ENCODE assay signal across 12 cellular contexts in genomic region chr1:44409019-44409602, GRCh38. TPM values are rescaled to one million over a fixed set of nuclear protein-coding genes. Genes with fewer than 3 reads are reported as not detected.
DNase-seq lines count a peak whose midpoint lies in the region; ATAC-seq and TF ChIP-seq lines count a peak whose summit lies in the region.
"Had no signal": no experiment of that assay in that cellular context is flagged by ENCODE, and none has a peak within 500 bp of the region (broad histone marks: within the 10 kb centered on the region; RNA-seq: fewer than 3 reads in every experiment).

No MANE protein-coding gene starts in this region.

- TF ChIP-seq CTCF in glutamatergic neuron (IDR thresholded peaks at IDR 0.05; ENCODE audit: partially characterized antibody, unreplicated experiment) (no peak), psoas muscle (IDR thresholded peaks at IDR 0.05) (no peak)

- ATAC-seq in T-helper 17 cell (no peak), psoas muscle (no peak), HG02981 (IDR thresholded peaks at IDR 0.05; ENCODE audit: unreplicated experiment) (no peak)

- peak overlapping the region; percentile 41 for H3K4me3 ChIP-seq in psoas muscle
- H3K4me3 ChIP-seq: prostate gland had no signal

- peaks cover 25% of the 10 kb centered on the region for H3K4me1 ChIP-seq in psoas muscle

- H3K27ac Mint-ChIP-seq in T-helper 2 cell treated with Interferon-gamma antibody and Interleukin-4, amounts not matched to agents 5 μg/mL and 100 μg/mL, for 36 hours: peak overlapping the region; percentile 15
- H3K27ac Mint-ChIP-seq in T-helper 17 cell: no peak overlapping the region
- H3K27ac Mint-ChIP-seq in glutamatergic neuron (ENCODE audit: unreplicated experiment): peak overlapping the region; percentile 88

- intact Hi-C loops in psoas muscle (cut with DNase I): loop anchor here in 1 of 2 donors (5.0 kb wide), 1 partner anchor 88 kb away; no protein-coding TSS in a partner anchor

- DNase-seq in T-helper 2 cell treated with Interferon-gamma antibody and Interleukin-4, amounts not matched to agents 5 μg/mL and 100 μg/mL, for 36 hours (ENCODE audit: low spot score): no peak
- no peak for DNase-seq in T-helper 2 cell
- no peak for DNase-seq in T-helper 17 cell
- no peak for DNase-seq in glutamatergic neuron
- no peak for DNase-seq in psoas muscle
- DNase-seq in ecto neural progenitor cell (ENCODE audit: low spot score): no peak
- DNase-seq in NCI-H524 treated with DMSO at 0.1 percent for 48 hours (lab: John Stamatoyannopoulos, UW): no peak
- DNase-seq: ACHN; central memory CD4-positive, alpha-beta T cell; NCI-H1694 had no signal

- H3K36me3 ChIP-seq in psoas muscle (ENCODE audit: insufficient read depth in 1 of 2, low read depth in 1 of 2): no peaks in the 10 kb centered on the region
- H3K36me3 ChIP-seq: prostate gland had no signal

- WGBS in psoas muscle, 3 donors: 14 to 17% (median 17%) methylated on average over 20 of the region's 20 CpGs

- no peaks in the 10 kb centered on the region for H3K36me3 Mint-ChIP-seq in T-helper 2 cell treated with Interferon-gamma antibody and Interleukin-4, amounts not matched to agents 5 μg/mL and 100 μg/mL, for 36 hours (ENCODE audit: low read depth)
- H3K36me3 Mint-ChIP-seq in T-helper 17 cell (ENCODE audit: low read depth) (peaks cover 5% of the 10 kb centered on the region), glutamatergic neuron (ENCODE audit: unreplicated experiment) (no peaks in the 10 kb centered on the region)

- peaks cover 0 to 100% (median 49%) of the 10 kb centered on the region in 3 donors for H3K27me3 ChIP-seq in psoas muscle (ENCODE audit: insufficient read depth in 3 of 3, low read length in 2 of 3)

- H3K4me3 Mint-ChIP-seq in T-helper 2 cell treated with Interferon-gamma antibody and Interleukin-4, amounts not matched to agents 5 μg/mL and 100 μg/mL, for 36 hours: peak overlapping the region; percentile 23
- peak overlapping the region; percentile 62 for H3K4me3 Mint-ChIP-seq in T-helper 17 cell
- H3K4me3 Mint-ChIP-seq in glutamatergic neuron (ENCODE audit: unreplicated experiment): no peak overlapping the region

- H3K9me3 ChIP-seq in T-helper 17 cell (ENCODE audit: control insufficient read depth, low read length, poor library complexity, severe bottlenecking) (no peaks in the 10 kb centered on the region), psoas muscle (no peaks in the 10 kb centered on the region)
- H3K9me3 ChIP-seq: prostate gland had no signal

- no peak overlapping the region for H3K27ac ChIP-seq in psoas muscle
- H3K27ac ChIP-seq: prostate gland had no signal

- H3K27me3 Mint-ChIP-seq in T-helper 2 cell treated with Interferon-gamma antibody and Interleukin-4, amounts not matched to agents 5 μg/mL and 100 μg/mL, for 36 hours (ENCODE audit: low read depth): peaks cover 29% of the 10 kb centered on the region
- H3K27me3 Mint-ChIP-seq in T-helper 17 cell (peaks cover 14% of the 10 kb centered on the region), glutamatergic neuron (ENCODE audit: unreplicated experiment) (peaks cover 24% of the 10 kb centered on the region)

- H3K9me3 Mint-ChIP-seq in T-helper 2 cell treated with Interferon-gamma antibody and Interleukin-4, amounts not matched to agents 5 μg/mL and 100 μg/mL, for 36 hours: no peaks in the 10 kb centered on the region
- H3K9me3 Mint-ChIP-seq in glutamatergic neuron (ENCODE audit: unreplicated experiment): peaks cover 21% of the 10 kb centered on the region

- peaks cover 20% of the 10 kb centered on the region for H3K4me1 Mint-ChIP-seq in T-helper 2 cell treated with Interferon-gamma antibody and Interleukin-4, amounts not matched to agents 5 μg/mL and 100 μg/mL, for 36 hours (ENCODE audit: low read depth)
- H3K4me1 Mint-ChIP-seq in T-helper 17 cell (peaks cover 17% of the 10 kb centered on the region), glutamatergic neuron (ENCODE audit: low read depth, unreplicated experiment) (peaks cover 6% of the 10 kb centered on the region)

RNA-seq across cellular contexts. Expression of gene RNF220, which starts 4.1 kb away (rescaled TPM):
- total RNA-seq in T-helper 17 cell (10 to 100 TPM; 84.8 to 95.2 TPM), glutamatergic neuron (ENCODE audit: unreplicated experiment) (99.4 TPM), psoas muscle (10 to 100 TPM; 61.1 to 91.9 (median 69.0) TPM)
- 100 to 1,000 TPM in 1 of 3 donors, 10 to 100 TPM in 2; 75.5 to 133 (median 98.9) TPM for polyA plus RNA-seq in psoas muscle

RNA-seq across cellular contexts. Expression of gene ERI3, which starts 54.1 kb away (rescaled TPM):
- total RNA-seq in T-helper 17 cell (10 to 100 TPM; 22.6 to 25.7 TPM), glutamatergic neuron (ENCODE audit: unreplicated experiment) (37.0 TPM), psoas muscle (10 to 100 TPM; 58.4 to 65.1 (median 61.7) TPM)
- 10 to 100 TPM; 50.4 to 96.8 (median 55.2) TPM for polyA plus RNA-seq in psoas muscle
